2 cellular contexts compared by ENCODE assay signal in the genomic region with DNA sequence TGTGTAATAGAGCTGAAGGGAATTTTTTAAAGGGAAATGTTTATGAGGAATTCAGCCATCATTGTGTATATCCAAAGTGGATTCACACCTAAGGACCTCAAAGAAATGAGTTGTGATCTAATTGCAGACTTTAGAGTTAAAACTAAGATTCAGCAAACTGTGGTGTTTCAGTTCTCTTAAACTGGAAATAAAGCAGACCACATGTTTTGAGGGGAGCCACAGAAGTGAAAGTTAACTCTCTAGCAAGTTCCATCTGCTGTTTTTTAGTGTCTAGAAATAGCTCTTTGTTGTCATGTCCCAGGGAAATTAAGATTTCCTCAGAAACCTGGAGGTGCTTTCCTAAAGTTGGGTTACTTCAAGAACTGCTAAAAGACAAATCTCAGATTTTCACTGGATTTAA.
TF ChIP-seq lines count a peak whose summit lies in the region.

No MANE protein-coding gene starts in this region.

TF ChIP-seq in HepG2, 621 proteins besides CTCF, POLR2A, EP300 and RAD21 (continued from another document):
- TF ChIP-seq HMGXB4 (CRISPR knock-in tag; IDR thresholded peaks at IDR 0.05; ENCODE audit: borderline replicate concordance in 1 of 2, low read depth in 1 of 2), result no peak

TF ChIP-seq in SK-N-SH, 30 proteins besides CTCF, POLR2A, EP300 and RAD21 (continued from another document):
- no peak for TF ChIP-seq GABPA (IDR thresholded peaks at IDR 0.05; ENCODE audit: low read depth)
- no peak for TF ChIP-seq RXRA (IDR thresholded peaks at IDR 0.05; ENCODE audit: borderline replicate concordance, low read depth)
- no peak for TF ChIP-seq MAX (IDR thresholded peaks at IDR 0.05; ENCODE audit: low read depth)
- no peak for TF ChIP-seq TAF1 (IDR thresholded peaks at IDR 0.05; ENCODE audit: borderline replicate concordance, low read depth, low read length)
- no peak for TF ChIP-seq MEF2A (IDR thresholded peaks at IDR 0.05; ENCODE audit: borderline replicate concordance, low read depth)
- TF ChIP-seq FOXJ3 (CRISPR knock-in tag; IDR thresholded peaks at IDR 0.05), result no peak
- no peak for TF ChIP-seq CHD2 (IDR thresholded peaks at IDR 0.05; ENCODE audit: low read length, partially characterized antibody)
- TF ChIP-seq, protein P1, sequence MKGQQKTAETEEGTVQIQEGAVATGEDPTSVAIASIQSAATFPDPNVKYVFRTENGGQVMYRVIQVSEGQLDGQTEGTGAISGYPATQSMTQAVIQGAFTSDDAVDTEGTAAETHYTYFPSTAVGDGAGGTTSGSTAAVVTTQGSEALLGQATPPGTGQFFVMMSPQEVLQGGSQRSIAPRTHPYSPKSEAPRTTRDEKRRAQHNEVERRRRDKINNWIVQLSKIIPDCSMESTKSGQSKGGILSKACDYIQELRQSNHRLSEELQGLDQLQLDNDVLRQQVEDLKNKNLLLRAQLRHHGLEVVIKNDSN (IDR thresholded peaks at IDR 0.05; ENCODE audit: borderline replicate concordance, low read depth), result no peak
- TF ChIP-seq EZH2phosphoT487 (IDR thresholded peaks at IDR 0.05; ENCODE audit: borderline replicate concordance, low read depth), result no peak
- TF ChIP-seq, protein P2, sequence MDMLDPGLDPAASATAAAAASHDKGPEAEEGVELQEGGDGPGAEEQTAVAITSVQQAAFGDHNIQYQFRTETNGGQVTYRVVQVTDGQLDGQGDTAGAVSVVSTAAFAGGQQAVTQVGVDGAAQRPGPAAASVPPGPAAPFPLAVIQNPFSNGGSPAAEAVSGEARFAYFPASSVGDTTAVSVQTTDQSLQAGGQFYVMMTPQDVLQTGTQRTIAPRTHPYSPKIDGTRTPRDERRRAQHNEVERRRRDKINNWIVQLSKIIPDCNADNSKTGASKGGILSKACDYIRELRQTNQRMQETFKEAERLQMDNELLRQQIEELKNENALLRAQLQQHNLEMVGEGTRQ (IDR thresholded peaks at IDR 0.05; ENCODE audit: borderline replicate concordance, low read depth, low read length), result no peak
- TF ChIP-seq MXI1 (IDR thresholded peaks at IDR 0.05; ENCODE audit: low read depth, low read length), result no peak
